In genomic region chr22:39149915-39150847, GRCh38 we compare ENCODE assay signal across 13 cellular contexts. TPM values are rescaled to one million over a fixed set of nuclear protein-coding genes. Genes with fewer than 3 reads are reported as not detected.
A peak's percentile ranks its signal among the peaks of the same experiment; 100 is the strongest.
DNase-seq lines count a peak whose midpoint lies in the region; ATAC-seq and TF ChIP-seq lines count a peak whose summit lies in the region.
"Had no signal": no experiment of that assay in that cellular context is flagged by ENCODE, and none has a peak within 500 bp of the region (broad histone marks: within the 10 kb centered on the region; RNA-seq: fewer than 3 reads in every experiment).

No MANE protein-coding gene starts in this region.

- intact Hi-C loops in sigmoid colon (cut with DNase I), result loop anchor here (5.0 kb wide), 1 partner anchor 382 kb away; the partner anchor contains the start of gene RPS19BP1

- POLR2A ChIA-PET in CD8-positive, alpha-beta memory T cell (lab: Charles Lee), result interaction anchor here (0.7 to 5.8 kb wide), 4 partner anchors 56 to 169 kb away, joined by 4 to 65 read pairs (median 14); partner anchors contain the start of genes PDGFB and RPL3
- POLR2A ChIA-PET in RWPE1 (lab: Yijun Ruan, JAX; ENCODE audit: low non-redundant PET), result no interaction called here

- TF ChIP-seq POLR2A in gastroesophageal sphincter (IDR thresholded peaks at IDR 0.05) (no peak), sigmoid colon (IDR thresholded peaks at IDR 0.05) (no peak)

- peak overlapping the region; percentile 78 to 89 (median 83) for H3K4me3 Mint-ChIP-seq in CD8-positive, alpha-beta memory T cell

- CTCF ChIA-PET in CD8-positive, alpha-beta memory T cell (lab: Charles Lee), result interaction anchor here (1.0 to 5.7 kb wide), 6 partner anchors 21 to 380 kb away, joined by 3 to 44 read pairs (median 4); partner anchors contain the start of gene RPL3
- CTCF ChIA-PET in RWPE1 (lab: Yijun Ruan, JAX), result no interaction called here

- H3K9me3 Mint-ChIP-seq in CD8-positive, alpha-beta memory T cell, result no peaks in the 10 kb centered on the region

- H3K4me1 Mint-ChIP-seq in CD8-positive, alpha-beta memory T cell, result peaks cover 50 to 66% (median 52%) of the 10 kb centered on the region in 3 donors

- TF ChIP-seq CTCF in RWPE1 (conservative IDR thresholded peaks at IDR 0.05; ENCODE audit: low read depth) (no peak), gastroesophageal sphincter (IDR thresholded peaks at IDR 0.05) (peak in 1 of 4 experiments; percentile 7), sigmoid colon (IDR thresholded peaks at IDR 0.05) (no peak)

- WGBS in gastroesophageal sphincter (ENCODE audit: low coverage in 1 of 2), 2 donors, result 51 to 62% methylated on average over 2 to 3 of the region's 16 CpGs
- WGBS in sigmoid colon, 2 donors, result 82 to 85% methylated on average over 16 of the region's 16 CpGs

- no peaks in the 10 kb centered on the region for H3K9me3 ChIP-seq in CD8-positive, alpha-beta memory T cell (ENCODE audit: low read length)
- H3K9me3 ChIP-seq in gastroesophageal sphincter (no peaks in the 10 kb centered on the region), sigmoid colon (no peaks in the 10 kb centered on the region)

- peaks cover 67% of the 10 kb centered on the region for H3K4me1 ChIP-seq in CD8-positive, alpha-beta memory T cell (ENCODE audit: insufficient read depth, low read length)
- H3K4me1 ChIP-seq in gastroesophageal sphincter, result peaks cover 0 to 73% (median 40%) of the 10 kb centered on the region in 3 donors
- peaks cover 0 to 74% (median 60%) of the 10 kb centered on the region in 4 donors for H3K4me1 ChIP-seq in sigmoid colon

- peaks cover 0 to 40% (median 0%) of the 10 kb centered on the region in 3 donors for H3K36me3 Mint-ChIP-seq in CD8-positive, alpha-beta memory T cell

- H3K27me3 ChIP-seq in CD8-positive, alpha-beta memory T cell (ENCODE audit: insufficient read depth, low read length, poor library complexity, severe bottlenecking), result no peaks in the 10 kb centered on the region
- H3K27me3 ChIP-seq in gastroesophageal sphincter (no peaks in the 10 kb centered on the region), sigmoid colon (no peaks in the 10 kb centered on the region)

- H3K27ac ChIP-seq in CD8-positive, alpha-beta memory T cell (ENCODE audit: low read depth, low read length), result no peak overlapping the region
- H3K27ac ChIP-seq in RWPE1 (peak overlapping the region; percentile 73), gastroesophageal sphincter (peak overlapping the region; percentile 10 to 99 (median 96)), sigmoid colon (peak overlapping the region; percentile 95 to 99 (median 98))

- no peaks in the 10 kb centered on the region for H3K36me3 ChIP-seq in CD8-positive, alpha-beta memory T cell (ENCODE audit: insufficient read depth, low read length)
- H3K36me3 ChIP-seq in gastroesophageal sphincter (peaks cover 0 to 22% of the 10 kb centered on the region in 2 donors), sigmoid colon (peaks cover 0 to 15% (median 0%) of the 10 kb centered on the region in 4 donors)

- H3K4me3 ChIP-seq in CD8-positive, alpha-beta memory T cell (ENCODE audit: low read length), result no peak overlapping the region
- H3K4me3 ChIP-seq in gastroesophageal sphincter, result peak overlapping the region in 1 of 2 donors; percentile 75
- peak overlapping the region; percentile 9 to 99 (median 98) for H3K4me3 ChIP-seq in sigmoid colon

- no peak for ATAC-seq in gastroesophageal sphincter
- no peak for ATAC-seq in HG03045 (IDR thresholded peaks at IDR 0.05; ENCODE audit: unreplicated experiment)

- TF ChIP-seq EP300 in gastroesophageal sphincter (IDR thresholded peaks at IDR 0.05) (no peak), sigmoid colon (IDR thresholded peaks at IDR 0.05) (no peak)

- DNase-seq in CD8-positive, alpha-beta memory T cell, result no peak
- no peak for DNase-seq in RWPE1 (ENCODE audit: low spot score)
- DNase-seq in sigmoid colon, result peak; percentile 68
- DNase-seq in NCI-H345 (lab: John Stamatoyannopoulos, UW), result no peak
- DNase-seq in NCI-H1694 (lab: John Stamatoyannopoulos, UW), result no peak
- DNase-seq in putamen (ENCODE audit: low spot score), result no peak
- DNase-seq: activated CD8-positive, alpha-beta memory T cell treated with anti-CD3 and anti-CD28 coated beads for 24 hours; DMS 273 treated with DMSO at 0.1 percent for 48 hours; GOT3; NCI-H2029; SHP77 had no signal

- H3K27me3 Mint-ChIP-seq in CD8-positive, alpha-beta memory T cell, result peaks cover 0 to 15% of the 10 kb centered on the region in 2 donors

- H3K27ac Mint-ChIP-seq in CD8-positive, alpha-beta memory T cell, result peak overlapping the region in 7 of 8 donors; percentile 71 to 96 (median 91)

RNA-seq across cellular contexts. Expression of gene CBX7, which starts 2.3 kb away (rescaled TPM):
- 10 to 100 TPM; 26.1 to 26.4 TPM for total RNA-seq in CD8-positive, alpha-beta memory T cell
- polyA plus RNA-seq in CD8-positive, alpha-beta memory T cell, result 29.7 TPM
- total RNA-seq in gastroesophageal sphincter (100 to 1,000 TPM; 102 to 223 (median 171) TPM), sigmoid colon (100 to 1,000 TPM; 108 to 166 (median 125) TPM)
- polyA plus RNA-seq in sigmoid colon, result 10 to 100 TPM; 10.9 to 39.0 (median 36.2) TPM

RNA-seq across cellular contexts. Expression of gene APOBEC3H, which starts 53.1 kb away (rescaled TPM):
- 10 to 100 TPM; 10.8 to 11.0 TPM for total RNA-seq in CD8-positive, alpha-beta memory T cell
- 11.7 TPM for polyA plus RNA-seq in CD8-positive, alpha-beta memory T cell
- total RNA-seq in gastroesophageal sphincter (not detected), sigmoid colon (not detected)
- 1 to 10 TPM in 1 of 3 donors, not detected in 2; 1.5 TPM for polyA plus RNA-seq in sigmoid colon

Comparison
In these comparisons a context has a peak if more than half of its experiments do, and no peak if none do; other contexts are left out.
1. RNA of gene APOBEC3H, which starts 53.1 kb away (total RNA-seq): 10.8 to 11.0 TPM in CD8-positive, alpha-beta memory T cell; not detected in sigmoid colon and not detected in gastroesophageal sphincter; every median in the first group is over 4 times any median in the second.